ENCODE assay signal across 29 cellular contexts in genomic region chr13:42777476-42777875, GRCh38. TPM values are rescaled to one million over a fixed set of nuclear protein-coding genes. Genes with fewer than 3 reads are reported as not detected.
"Had no signal": no experiment of that assay in that cellular context is flagged by ENCODE, and none has a peak within 500 bp of the region (broad histone marks: within the 10 kb centered on the region; RNA-seq: fewer than 3 reads in every experiment).

No MANE protein-coding gene starts in this region.

- FAIRE-seq: colon, kidney had no signal

- H3K27me3 ChIP-seq: gastrocnemius medialis, left lung, neural progenitor cell, right lobe of liver, suprapubic skin, transverse colon, upper lobe of right lung, uterus had no signal

- H3K36me3 ChIP-seq: gastrocnemius medialis, left lung, neural progenitor cell, right lobe of liver, suprapubic skin, transverse colon, upper lobe of right lung, uterus had no signal

- DNase-seq: dorsolateral prefrontal cortex; effector CD4-positive, alpha-beta T cell; gastrocnemius medialis; head of caudate nucleus; kidney; left lung; mammary epithelial cell; mesendoderm; midbrain; naive thymus-derived CD4-positive, alpha-beta T cell; right lobe of liver; stimulated activated CD4-positive, alpha-beta T cell treated with anti-CD3 and anti-CD28 coated beads, Interleukin-12 subunit alpha, Interleukin-12 subunit beta, amount 100 ng/mL, for 4 hours; stimulated activated CD4-positive, alpha-beta T cell treated with anti-CD3 and anti-CD28 coated beads, Interleukin-1b, Interleukin-23, amount 100 ng/mL, for 48 hours; stimulated activated CD4-positive, alpha-beta T cell treated with anti-CD3 and anti-CD28 coated beads, Interleukin-4, amount 100 ng/mL, for 1 hour; stimulated activated CD8-positive, alpha-beta memory T cell treated with anti-CD3 and anti-CD28 coated beads, Interleukin-4, amount 100 ng/mL, for 48 hours; stimulated activated naive CD4-positive, alpha-beta T cell; stimulated activated naive CD8-positive, alpha-beta T cell treated with anti-CD3 and anti-CD28 coated beads, Interleukin-15, amount 100 ng/mL, for 72 hours; transverse colon; upper lobe of right lung; uterus had no signal

- ATAC-seq: esophagus mucosa; gastrocnemius medialis; left lung; naive thymus-derived CD4-positive, alpha-beta T cell; right lobe of liver; stimulated activated naive CD8-positive, alpha-beta T cell treated with anti-CD3 and anti-CD28 coated beads, Interleukin-15, amount 100 ng/mL, for 72 hours; upper lobe of right lung had no signal

- H3K4me3 ChIP-seq: dorsolateral prefrontal cortex, gastrocnemius medialis, left lung, neural progenitor cell, right lobe of liver, smooth muscle cell, suprapubic skin, transverse colon, upper lobe of right lung, uterus had no signal

RNA-seq across cellular contexts. Expression of gene FAM216B, which starts 3.9 kb away (rescaled TPM):
- total RNA-seq: esophagus mucosa; gastrocnemius medialis; glomerular endothelial cell; lower leg skin; mammary epithelial cell; mucosa of gallbladder; naive thymus-derived CD4-positive, alpha-beta T cell; progenitor cell of endocrine pancreas; right lobe of liver; smooth muscle cell; suprapubic skin; transverse colon; upper lobe of right lung had no signal
